Comparison of ENCODE assay signal across 17 cellular contexts in genomic region chr10:73762915-73763314, GRCh38. TPM values are rescaled to one million over a fixed set of nuclear protein-coding genes. Genes with fewer than 3 reads are reported as not detected.
DNase-seq lines count a peak whose midpoint lies in the region; ATAC-seq, FAIRE-seq and TF ChIP-seq lines count a peak whose summit lies in the region.
"Had no signal": no experiment of that assay in that cellular context is flagged by ENCODE, and none has a peak within 500 bp of the region (broad histone marks: within the 10 kb centered on the region; RNA-seq: fewer than 3 reads in every experiment).

No MANE protein-coding gene starts in this region.

- ATAC-seq in activated CD8-positive, alpha-beta memory T cell treated with anti-CD3 and anti-CD28 coated beads, Interleukin-2, amount 10 ng/mL, durations not matched to agents 7 days and 5 days = peak; percentile 25

- CTCF ChIA-PET in activated CD8-positive, alpha-beta memory T cell treated with anti-CD3 and anti-CD28 coated beads, Interleukin-2, amount 10 ng/mL, durations not matched to agents 7 days and 5 days (lab: Charles Lee) = interaction anchor here (1.4 to 2.8 kb wide), 2 partner anchors 10 to 18 kb away, joined by 6 to 12 read pairs; partner anchors contain the start of gene SEC24C
- CTCF ChIA-PET in RWPE1 (lab: Yijun Ruan, JAX) = interaction anchor here (1.0 kb wide), 1 partner anchor 9 kb away, joined by 5 read pairs; a partner anchor contains a TSS

- no peak for TF ChIP-seq CTCF in RWPE1 (conservative IDR thresholded peaks at IDR 0.05; ENCODE audit: low read depth)
- TF ChIP-seq CTCF in bronchial epithelial cell (IDR thresholded peaks at IDR 0.05; ENCODE audit: insufficient read depth, low read length, severe bottlenecking) = no peak
- no peak for TF ChIP-seq CTCF in osteoblast (IDR thresholded peaks at IDR 0.05; ENCODE audit: extremely low read depth, low read depth, low read length)

- no peak overlapping the region for H3K4me3 Mint-ChIP-seq in activated CD8-positive, alpha-beta memory T cell treated with anti-CD3 and anti-CD28 coated beads, Interleukin-2, amount 10 ng/mL, durations not matched to agents 7 days and 5 days

- no peak for DNase-seq in activated CD8-positive, alpha-beta memory T cell treated with anti-CD3 and anti-CD28 coated beads, Interleukin-2, amount 10 ng/mL, durations not matched to agents 7 days and 5 days
- no peak for DNase-seq in activated CD8-positive, alpha-beta memory T cell treated with anti-CD3 and anti-CD28 coated beads, Interleukin-2, amount 50 U/mL, for 4 hours
- peak; percentile 86 for DNase-seq in RWPE1 (ENCODE audit: low spot score)
- DNase-seq in bronchial epithelial cell (ENCODE audit: low read depth) = peak; percentile 91
- peak; percentile 85 for DNase-seq in osteoblast (ENCODE audit: insufficient read length, low spot score, missing footprints)
- DNase-seq in NCI-H69 (lab: John Stamatoyannopoulos, UW) = no peak
- DNase-seq in NCI-H1436 treated with DMSO at 0.1 percent for 48 hours (lab: John Stamatoyannopoulos, UW) = no peak
- no peak for DNase-seq in NK-92 treated with Interleukin-12 subunit alpha and Interleukin-12 subunit beta, amount 100 ng/mL, for 24 hours (lab: John Stamatoyannopoulos, UW)
- DNase-seq: adrenal gland; DMS153; effector CD4-positive, alpha-beta T cell; NCI-H1092; NCI-H748 treated with DMSO at 0.1 percent for 48 hours; testis had no signal

- H3K79me2 ChIP-seq in osteoblast (ENCODE audit: insufficient read depth, low read length) = peaks cover 43% of the 10 kb centered on the region

- H3K4me3 ChIP-seq in bronchial epithelial cell (ENCODE audit: low read depth, low read length) (no peak overlapping the region), osteoblast (ENCODE audit: insufficient read depth, low read length) (no peak overlapping the region)
- H3K4me3 ChIP-seq: adrenal gland, hepatocyte, SJSA1, testis had no signal

- H4K20me1 ChIP-seq in osteoblast (ENCODE audit: insufficient read depth, low read length) = peaks cover 51% of the 10 kb centered on the region

- no peak overlapping the region for H3K27ac ChIP-seq in RWPE1
- no peak overlapping the region for H3K27ac ChIP-seq in osteoblast (ENCODE audit: low read depth, low read length)
- H3K27ac ChIP-seq: hepatocyte, SJSA1, testis had no signal

- no peak overlapping the region for H2AFZ ChIP-seq in osteoblast (ENCODE audit: low read length)
- H2AFZ ChIP-seq: hepatocyte had no signal

- no peaks in the 10 kb centered on the region for H3K9me3 Mint-ChIP-seq in activated CD8-positive, alpha-beta memory T cell treated with anti-CD3 and anti-CD28 coated beads, Interleukin-2, amount 10 ng/mL, durations not matched to agents 7 days and 5 days (ENCODE audit: low read depth)

- H3K36me3 Mint-ChIP-seq in activated CD8-positive, alpha-beta memory T cell treated with anti-CD3 and anti-CD28 coated beads, Interleukin-2, amount 10 ng/mL, durations not matched to agents 7 days and 5 days = peaks cover 68% of the 10 kb centered on the region

- H3K27me3 ChIP-seq in bronchial epithelial cell (ENCODE audit: control insufficient read depth, insufficient read depth, low read length) (no peaks in the 10 kb centered on the region), osteoblast (ENCODE audit: insufficient read depth, low read length) (no peaks in the 10 kb centered on the region)
- H3K27me3 ChIP-seq: adrenal gland, hepatocyte, SJSA1, testis had no signal

- peaks cover 60% of the 10 kb centered on the region for H3K4me1 Mint-ChIP-seq in activated CD8-positive, alpha-beta memory T cell treated with anti-CD3 and anti-CD28 coated beads, Interleukin-2, amount 10 ng/mL, durations not matched to agents 7 days and 5 days

- H3K36me3 ChIP-seq in bronchial epithelial cell (ENCODE audit: control insufficient read depth, insufficient read depth, low read length) (peaks cover 47% of the 10 kb centered on the region), osteoblast (ENCODE audit: insufficient read depth, low read length) (peaks cover 93% of the 10 kb centered on the region)

- peak overlapping the region; percentile 71 for H3K27ac Mint-ChIP-seq in activated CD8-positive, alpha-beta memory T cell treated with anti-CD3 and anti-CD28 coated beads, Interleukin-2, amount 10 ng/mL, durations not matched to agents 7 days and 5 days

- H3K4me2 ChIP-seq in osteoblast (ENCODE audit: insufficient read depth, low read length) = no peak overlapping the region
- H3K4me2 ChIP-seq: hepatocyte had no signal

- FAIRE-seq in bronchial epithelial cell (lab: Jason Lieb, UNC) = no peak
- FAIRE-seq: A204.1 had no signal

- H3K4me1 ChIP-seq in osteoblast (ENCODE audit: insufficient read depth, low read length) = peaks cover 6% of the 10 kb centered on the region
- H3K4me1 ChIP-seq: testis had no signal

- POLR2A ChIA-PET in RWPE1 (lab: Yijun Ruan, JAX; ENCODE audit: low non-redundant PET) = interaction anchor here (0.6 kb wide), 1 partner anchor 9 kb away, joined by 3 read pairs; a partner anchor contains a TSS

- H3K27me3 Mint-ChIP-seq in activated CD8-positive, alpha-beta memory T cell treated with anti-CD3 and anti-CD28 coated beads, Interleukin-2, amount 10 ng/mL, durations not matched to agents 7 days and 5 days = no peaks in the 10 kb centered on the region

- no peaks in the 10 kb centered on the region for H3K9me3 ChIP-seq in osteoblast (ENCODE audit: low read depth, low read length)
- H3K9me3 ChIP-seq: adrenal gland, SJSA1, testis had no signal

RNA-seq across cellular contexts. Expression of gene SEC24C, which starts 18.7 kb away (rescaled TPM):
- total RNA-seq in activated CD8-positive, alpha-beta memory T cell treated with anti-CD3 and anti-CD28 coated beads, Interleukin-2, amount 10 ng/mL, durations not matched to agents 7 days and 5 days = 10 to 100 TPM; 84.5 to 98.0 TPM
- 55.0 and 92.4 TPM in 2 replicates for total RNA-seq in bronchial epithelial cell
- total RNA-seq in osteoblast = 28.3 and 28.6 TPM in 2 replicates

RNA-seq across cellular contexts. Expression of gene CHCHD1, which starts 18.9 kb away (rescaled TPM):
- 10 to 100 TPM; 29.0 to 36.2 TPM for total RNA-seq in activated CD8-positive, alpha-beta memory T cell treated with anti-CD3 and anti-CD28 coated beads, Interleukin-2, amount 10 ng/mL, durations not matched to agents 7 days and 5 days
- 13.2 and 25.1 TPM in 2 replicates for total RNA-seq in bronchial epithelial cell
- total RNA-seq in osteoblast = 11.2 and 12.7 TPM in 2 replicates

RNA-seq across cellular contexts. Expression of gene ZSWIM8, which starts 22.5 kb away (rescaled TPM):
- 10 to 100 TPM; 73.6 to 83.7 TPM for total RNA-seq in activated CD8-positive, alpha-beta memory T cell treated with anti-CD3 and anti-CD28 coated beads, Interleukin-2, amount 10 ng/mL, durations not matched to agents 7 days and 5 days
- 27.1 and 43.1 TPM in 2 replicates for total RNA-seq in bronchial epithelial cell
- total RNA-seq in osteoblast = 63.1 and 76.7 TPM in 2 replicates

RNA-seq across cellular contexts. Expression of gene NDST2, which starts 48.5 kb away (rescaled TPM):
- 10 to 100 TPM; 49.4 to 64.5 TPM for total RNA-seq in activated CD8-positive, alpha-beta memory T cell treated with anti-CD3 and anti-CD28 coated beads, Interleukin-2, amount 10 ng/mL, durations not matched to agents 7 days and 5 days
- total RNA-seq in bronchial epithelial cell (5.3 and 10.2 TPM in 2 replicates), osteoblast (30.4 and 35.8 TPM in 2 replicates)

Comparison
In these comparisons a context has a peak if more than half of its experiments do, and no peak if none do; other contexts are left out.
1. DNase-seq: peak in RWPE1 (single experiment), bronchial epithelial cell (single experiment) and osteoblast (single experiment); none in activated CD8-positive, alpha-beta memory T cell treated with anti-CD3 and anti-CD28 coated beads, Interleukin-2, amount 10 ng/mL, durations not matched to agents 7 days and 5 days (single experiment), activated CD8-positive, alpha-beta memory T cell treated with anti-CD3 and anti-CD28 coated beads, Interleukin-2, amount 50 U/mL, for 4 hours (single experiment), NCI-H69 (single experiment), NCI-H1436 treated with DMSO at 0.1 percent for 48 hours (single experiment) and NK-92 treated with Interleukin-12 subunit alpha and Interleukin-12 subunit beta, amount 100 ng/mL, for 24 hours (single experiment).